ENCODE assay signal across 7 cellular contexts in genomic region chr11:110711448-110711775, GRCh38. TPM values are rescaled to one million over a fixed set of nuclear protein-coding genes. Genes with fewer than 3 reads are reported as not detected.
DNase-seq lines count a peak whose midpoint lies in the region; ATAC-seq and TF ChIP-seq lines count a peak whose summit lies in the region.

No MANE protein-coding gene starts in this region.

- H3K4me3 ChIP-seq in subcutaneous abdominal adipose tissue (ENCODE audit: low read depth in 1 of 5, low read length in 5 of 5) = peak overlapping the region; percentile 46 to 90 (median 86)

- no peak overlapping the region for H3K27ac Mint-ChIP-seq in HFFc6
- H3K27ac Mint-ChIP-seq in activated naive CD8-positive, alpha-beta T cell = no peak overlapping the region

- H3K4me1 Mint-ChIP-seq in HFFc6 (ENCODE audit: low read depth) = peaks cover 16% of the 10 kb centered on the region
- peaks cover 15% of the 10 kb centered on the region for H3K4me1 Mint-ChIP-seq in activated naive CD8-positive, alpha-beta T cell (ENCODE audit: low read depth)

- H3K27me3 ChIP-seq in layer of hippocampus (ENCODE audit: control insufficient read depth, insufficient read depth, low read length) (no peaks in the 10 kb centered on the region), subcutaneous abdominal adipose tissue (ENCODE audit: control insufficient read depth in 5 of 5, insufficient read depth in 4 of 5, low read length in 5 of 5) (peaks cover 0 to 3% (median 0%) of the 10 kb centered on the region in 5 donors)

- H3K27me3 Mint-ChIP-seq in HFFc6 (ENCODE audit: insufficient read depth) = no peaks in the 10 kb centered on the region; the same call in 1 of the 2 replicates
- H3K27me3 Mint-ChIP-seq in activated naive CD8-positive, alpha-beta T cell = peaks cover 52% of the 10 kb centered on the region

- H3K36me3 ChIP-seq in subcutaneous abdominal adipose tissue (ENCODE audit: control insufficient read depth in 5 of 5, insufficient read depth in 5 of 5, low read length in 5 of 5) = no peaks in the 10 kb centered on the region

- H3K27ac ChIP-seq in layer of hippocampus (ENCODE audit: low read depth, low read length) (peak overlapping the region; percentile 48), subcutaneous abdominal adipose tissue (ENCODE audit: low read depth, low read length) (peak overlapping the region; percentile 79)

- H3K4me3 Mint-ChIP-seq in HFFc6 = peak overlapping the region; percentile 83
- peak overlapping the region; percentile 68 for H3K4me3 Mint-ChIP-seq in activated naive CD8-positive, alpha-beta T cell

- H3K9me3 Mint-ChIP-seq in HFFc6 = no peaks in the 10 kb centered on the region
- no peaks in the 10 kb centered on the region for H3K9me3 Mint-ChIP-seq in activated naive CD8-positive, alpha-beta T cell (ENCODE audit: low read depth)

- DNase-seq in HFFc6 (no peak), GOT3 (lab: John Stamatoyannopoulos, UW) (no peak), GM10266 (ENCODE audit: extremely low spot score) (no peak)

- no peaks in the 10 kb centered on the region for H3K36me3 Mint-ChIP-seq in HFFc6 (ENCODE audit: low read depth)
- H3K36me3 Mint-ChIP-seq in activated naive CD8-positive, alpha-beta T cell = no peaks in the 10 kb centered on the region

- ATAC-seq in GM18520 (IDR thresholded peaks at IDR 0.05; ENCODE audit: unreplicated experiment) = no peak

- H3K9me3 ChIP-seq in subcutaneous abdominal adipose tissue (ENCODE audit: control insufficient read depth in 5 of 5, low read length in 5 of 5) = no peaks in the 10 kb centered on the region

- peaks cover 2 to 69% (median 45%) of the 10 kb centered on the region in 5 donors for H3K4me1 ChIP-seq in subcutaneous abdominal adipose tissue (ENCODE audit: control insufficient read depth in 5 of 5, insufficient read depth in 5 of 5, low read length in 5 of 5)

- H3K9ac ChIP-seq in subcutaneous abdominal adipose tissue (ENCODE audit: low read length in 5 of 5) = peak overlapping the region in 4 of 5 donors; percentile 76 to 87 (median 76)

- TF ChIP-seq CTCF in HFFc6 (IDR thresholded peaks at IDR 0.05) (no peak), GM10266 (IDR thresholded peaks at IDR 0.05; ENCODE audit: control insufficient read depth, insufficient read depth, low read depth, missing control alignments) (no peak)

RNA-seq across cellular contexts. Expression of gene ARHGAP20, which starts 0.8 kb away (rescaled TPM):
- 1 to 10 TPM in 2 of 6 experiments, under 1 TPM in 4; 0.52 to 1.2 (median 0.92) TPM for total RNA-seq in HFFc6 (2021; fragmentation: NEBNext Ultra II Directional; extraction: Animal tissue kit (Norgen Biotek cat#: 25700))
